Comparison of ENCODE assay signal across 20 cellular contexts in genomic region chr12:9389796-9390195, GRCh38.
"Had no signal": no experiment of that assay in that cellular context is flagged by ENCODE, and none has a peak within 500 bp of the region (broad histone marks: within the 10 kb centered on the region; RNA-seq: fewer than 3 reads in every experiment).

No MANE protein-coding gene starts in this region.

- H3K9me3 ChIP-seq: SK-N-SH had no signal

- FAIRE-seq: HepG2 had no signal

- DNase-seq: IMR-90, Kasumi-1, MV-4-11, NCI-H1048, NCI-H1105, NCI-H1417, NCI-H1436 treated with DMSO at 0.1 percent for 48 hours, NCI-H1694, NCI-H187 treated with DMSO at 0.1 percent for 48 hours, NCI-H2029 treated with DMSO at 0.1 percent for 48 hours, NCI-H2107, NCI-H2227 treated with DMSO at 0.1 percent for 48 hours, NCI-H524, NCI-H526 treated with DMSO at 0.1 percent for 48 hours, NCI-H748 treated with DMSO at 0.1 percent for 48 hours, SHP77, SK-N-SH had no signal

- H3K27ac ChIP-seq: KMS-11, RWPE1 had no signal
